8 cellular contexts compared by ENCODE assay signal in the genomic region with DNA sequence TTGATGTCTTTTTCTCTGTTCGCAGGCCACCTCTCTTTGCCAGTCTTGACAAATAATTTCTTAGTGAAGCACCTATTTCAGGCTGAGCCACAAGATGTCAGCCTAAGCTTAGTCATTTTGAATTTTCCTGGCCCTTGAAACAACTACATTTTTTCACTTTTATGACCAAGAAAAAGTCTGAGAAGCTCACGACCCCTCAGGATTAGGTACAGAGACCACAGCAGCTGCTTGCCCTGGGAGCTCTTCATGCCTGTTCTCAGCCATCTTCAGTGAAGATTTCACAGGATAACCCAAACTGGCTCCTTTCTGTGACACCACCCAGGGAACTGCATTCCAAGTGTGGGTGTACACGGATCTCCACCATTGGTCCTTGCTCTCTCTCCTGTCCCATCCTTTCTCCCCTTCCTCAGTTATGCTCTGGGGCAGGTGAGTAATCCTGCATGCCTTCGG. TPM values are rescaled to one million over a fixed set of nuclear protein-coding genes. Genes with fewer than 3 reads are reported as not detected.
DNase-seq lines count a peak whose midpoint lies in the region; ATAC-seq, FAIRE-seq and TF ChIP-seq lines count a peak whose summit lies in the region.

No MANE protein-coding gene starts in this region.

- H3K23ac ChIP-seq in IMR-90 (ENCODE audit: low read depth, low read length), result no peak overlapping the region

- H3K4me3 Mint-ChIP-seq in activated CD4-positive, alpha-beta T cell treated with anti-CD3 and anti-CD28 coated beads, Interleukin-2, amount 10 ng/mL, durations not matched to agents 7 days and 5 days, result no peak overlapping the region
- H3K4me3 Mint-ChIP-seq in type B pancreatic cell, result no peak overlapping the region

- TF ChIP-seq CTCF in D721Med (IDR thresholded peaks at IDR 0.05; ENCODE audit: insufficient read depth, missing control alignments) (peak; percentile 51), IMR-90 (conservative IDR thresholded peaks at IDR 0.05; ENCODE audit: low read depth, low read length) (peak; percentile 74), type B pancreatic cell (conservative IDR thresholded peaks at IDR 0.05) (peak; percentile 74)

- no peaks in the 10 kb centered on the region for H3K36me3 ChIP-seq in IMR-90 (ENCODE audit: control insufficient read depth, insufficient read depth, low read length)

- H2AK9ac ChIP-seq in IMR-90 (replicated peaks; ENCODE audit: low read depth, low read length, poor library complexity), result no peak overlapping the region

- no peak for FAIRE-seq in D721Med (lab: Jason Lieb, UNC)

- H3K79me1 ChIP-seq in IMR-90 (ENCODE audit: low read depth in 1 of 2, low read length in 2 of 2), result no peaks in the 10 kb centered on the region

- intact Hi-C loops in IMR-90 (cut with micrococcal nuclease), result loop anchor here (1.0 to 5.0 kb wide), 5 partner anchors 37 to 800 kb away; a partner anchor contains a TSS

- H3K27me3 Mint-ChIP-seq in activated CD4-positive, alpha-beta T cell treated with anti-CD3 and anti-CD28 coated beads, Interleukin-2, amount 10 ng/mL, durations not matched to agents 7 days and 5 days, result peaks cover 3% of the 10 kb centered on the region
- H3K27me3 Mint-ChIP-seq in type B pancreatic cell, result no peaks in the 10 kb centered on the region

- no peak overlapping the region for H3K4me3 ChIP-seq in IMR-90 (ENCODE audit: insufficient read depth, low read depth, low read length)

- H4K20me1 ChIP-seq in IMR-90 (ENCODE audit: insufficient read depth, low read length), result no peaks in the 10 kb centered on the region

- peaks cover 15% of the 10 kb centered on the region for H3K4me1 Mint-ChIP-seq in activated CD4-positive, alpha-beta T cell treated with anti-CD3 and anti-CD28 coated beads, Interleukin-2, amount 10 ng/mL, durations not matched to agents 7 days and 5 days
- no peaks in the 10 kb centered on the region for H3K4me1 Mint-ChIP-seq in type B pancreatic cell (ENCODE audit: unreplicated experiment)

- peak; percentile 81 for TF ChIP-seq RAD21 in IMR-90 (IDR thresholded peaks at IDR 0.05; ENCODE audit: low read length)

- H3K9ac ChIP-seq in IMR-90 (ENCODE audit: low read depth, low read length), result no peak overlapping the region

- dilution Hi-C loops in IMR-90 (cut with HindIII; ENCODE audit: low sequenced_read_pairs, unreplicated experiment), result no loop called here

- no peaks in the 10 kb centered on the region for H3K9me3 ChIP-seq in IMR-90 (ENCODE audit: control insufficient read depth, insufficient read depth, low read length)

- no peaks in the 10 kb centered on the region; the same call in 1 of the 2 replicates for H3K4me1 ChIP-seq in IMR-90 (ENCODE audit: control insufficient read depth, insufficient read depth, low read length)

- H2AK5ac ChIP-seq in IMR-90 (ENCODE audit: low read depth, low read length), result no peak overlapping the region

- H3K9me3 Mint-ChIP-seq in activated CD4-positive, alpha-beta T cell treated with anti-CD3 and anti-CD28 coated beads, Interleukin-2, amount 10 ng/mL, durations not matched to agents 7 days and 5 days, result no peaks in the 10 kb centered on the region
- H3K9me3 Mint-ChIP-seq in type B pancreatic cell, result no peaks in the 10 kb centered on the region

- no peaks in the 10 kb centered on the region for H3K36me3 Mint-ChIP-seq in activated CD4-positive, alpha-beta T cell treated with anti-CD3 and anti-CD28 coated beads, Interleukin-2, amount 10 ng/mL, durations not matched to agents 7 days and 5 days (ENCODE audit: low read depth)
- H3K36me3 Mint-ChIP-seq in type B pancreatic cell, result no peaks in the 10 kb centered on the region

- POLR2A ChIA-PET in IMR-90 (lab: Charles Lee; ENCODE audit: unreplicated experiment), result no interaction called here
- POLR2A ChIA-PET in activated CD4-positive, alpha-beta T cell treated with anti-CD3 and anti-CD28 coated beads, Interleukin-2, amount 10 ng/mL, durations not matched to agents 7 days and 5 days (lab: Charles Lee), result no interaction called here

- no peak for TF ChIP-seq POLR2A in IMR-90 (IDR thresholded peaks at IDR 0.05; ENCODE audit: low read depth, low read length)

- no peak overlapping the region for H3K4ac ChIP-seq in IMR-90 (ENCODE audit: low read depth, low read length)

- H2BK120ac ChIP-seq in IMR-90 (ENCODE audit: low read depth, low read length), result no peak overlapping the region

- ATAC-seq in IMR-90 (ENCODE audit: low read depth) (peak; percentile 81), GM21825 (IDR thresholded peaks at IDR 0.05; ENCODE audit: unreplicated experiment) (no peak), HG03432 (IDR thresholded peaks at IDR 0.05; ENCODE audit: unreplicated experiment) (no peak)

- peak overlapping the region; percentile 70 for H2AFZ ChIP-seq in IMR-90 (replicated peaks; ENCODE audit: low read length, poor library complexity)

- DNase-seq in D721Med (ENCODE audit: insufficient read length, low spot score), result no peak
- DNase-seq in IMR-90, result peak; percentile 51
- peak; percentile 10 for DNase-seq in activated CD4-positive, alpha-beta T cell treated with anti-CD3 and anti-CD28 coated beads, Interleukin-2, amount 10 ng/mL, durations not matched to agents 7 days and 5 days
- DNase-seq in iris pigment epithelial cell (ENCODE audit: low read depth), result peak; percentile 43
- no peak for DNase-seq in type B pancreatic cell (ENCODE audit: extremely low spot score, unreplicated experiment)
- no peak for DNase-seq in activated naive CD4-positive, alpha-beta T cell treated with Interleukin-2 at 50 U/mL for 16 hours

- H3K9me1 ChIP-seq in IMR-90 (ENCODE audit: insufficient read depth, low read length), result no peaks in the 10 kb centered on the region

- CTCF ChIA-PET in IMR-90 (lab: Yijun Ruan, JAX), result interaction anchor here (0.6 kb wide), 2 partner anchors 8 to 323 kb away, joined by 3 read pairs; no protein-coding TSS in a partner anchor
- CTCF ChIA-PET in activated CD4-positive, alpha-beta T cell treated with anti-CD3 and anti-CD28 coated beads, Interleukin-2, amount 10 ng/mL, durations not matched to agents 7 days and 5 days (lab: Charles Lee), result no interaction called here

- no peak overlapping the region for H2BK20ac ChIP-seq in IMR-90 (ENCODE audit: low read depth, low read length)

- H2BK15ac ChIP-seq in IMR-90 (ENCODE audit: low read depth, low read length), result no peak overlapping the region

- H3K14ac ChIP-seq in IMR-90 (replicated peaks; ENCODE audit: low read depth, low read length), result no peak overlapping the region

- no peak overlapping the region for H4K91ac ChIP-seq in IMR-90 (ENCODE audit: insufficient read depth, low read depth, low read length)

- no CpG with 5 or more reads among the region's 4 CpGs for WGBS in IMR-90 (ENCODE audit: extremely low coverage in 2 of 2, insufficient read length in 1 of 2), 2 experiments

- H2BK5ac ChIP-seq in IMR-90 (ENCODE audit: low read depth, low read length, poor library complexity, severe bottlenecking), result no peak overlapping the region

- H3K27ac ChIP-seq in IMR-90 (ENCODE audit: insufficient read depth, low read length), result no peak overlapping the region

- peaks cover 2% of the 10 kb centered on the region for H3K27me3 ChIP-seq in IMR-90 (ENCODE audit: control insufficient read depth, insufficient read depth, low read length)

- H3K27ac Mint-ChIP-seq in activated CD4-positive, alpha-beta T cell treated with anti-CD3 and anti-CD28 coated beads, Interleukin-2, amount 10 ng/mL, durations not matched to agents 7 days and 5 days, result no peak overlapping the region
- no peak overlapping the region for H3K27ac Mint-ChIP-seq in type B pancreatic cell

- in situ Hi-C loops in IMR-90 (cut with MboI; ENCODE audit: low sequenced_read_pairs), result loop anchor here (5.0 kb wide), 1 partner anchor 132 kb away; no protein-coding TSS in a partner anchor

- H3K56ac ChIP-seq in IMR-90 (ENCODE audit: extremely low read depth, insufficient read depth, low read length), result no peak overlapping the region

- BruUV-seq in IMR-90 (replicated peaks; lab: Mats Ljungman, UMichigan), result no TSS peak

- H4K5ac ChIP-seq in IMR-90 (ENCODE audit: low read depth, low read length), result no peak overlapping the region

- no peak overlapping the region; the same call in 1 of the 2 replicates for H3K4me2 ChIP-seq in IMR-90 (ENCODE audit: low read depth, low read length)

- H4K8ac ChIP-seq in IMR-90 (ENCODE audit: low read depth in 2 of 2, low read length in 2 of 2), result no peak overlapping the region

- no peak overlapping the region for H3K18ac ChIP-seq in IMR-90 (ENCODE audit: low read depth, low read length)

TF ChIP-seq in IMR-90, 13 proteins besides CTCF, POLR2A, EP300 and RAD21:
- TF ChIP-seq MXI1 (IDR thresholded peaks at IDR 0.05; ENCODE audit: borderline replicate concordance, low read depth, low read length), result no peak
- peak; percentile 65 for TF ChIP-seq SMC3 (IDR thresholded peaks at IDR 0.05; ENCODE audit: low read depth, low read length)

RNA-seq across cellular contexts. Expression of a gene that starts 38.4 kb away (rescaled TPM):
- total RNA-seq in IMR-90 (2012; rRNA removed) (1.4 and 1.6 TPM in 2 replicates), type B pancreatic cell (ENCODE audit: low replicate concordance) (10.6 and 34.2 TPM in 2 replicates)
- 0.44 and 0.56 TPM in 2 replicates for polyA plus RNA-seq in IMR-90 (2012; rRNA removed)
- 0.13 and 0.15 TPM in 2 replicates for polyA plus RNA-seq in IMR-90 (2012; cell fraction: cytosol; rRNA removed)
- polyA plus RNA-seq in IMR-90 (2012; cell fraction: nucleus; rRNA removed; ENCODE audit: low replicate concordance), result 0.13 and 0.55 TPM in 2 replicates
- total RNA-seq in activated CD4-positive, alpha-beta T cell treated with anti-CD3 and anti-CD28 coated beads, Interleukin-2, amount 10 ng/mL, durations not matched to agents 7 days and 5 days, result 1 to 10 TPM; 1.1 to 1.2 TPM

Comparison
In these comparisons a context has a peak if more than half of its experiments do, and no peak if none do; other contexts are left out.
1. DNase-seq: peak in IMR-90 (single experiment), activated CD4-positive, alpha-beta T cell treated with anti-CD3 and anti-CD28 coated beads, Interleukin-2, amount 10 ng/mL, durations not matched to agents 7 days and 5 days (single experiment) and iris pigment epithelial cell (single experiment); none in D721Med (single experiment), type B pancreatic cell (single experiment) and activated naive CD4-positive, alpha-beta T cell treated with Interleukin-2 at 50 U/mL for 16 hours (single experiment).
2. Peak in every context shown above with its lines, with median percentiles within 50 percentile points of each other: CTCF ChIP-seq.